In the genomic region with DNA sequence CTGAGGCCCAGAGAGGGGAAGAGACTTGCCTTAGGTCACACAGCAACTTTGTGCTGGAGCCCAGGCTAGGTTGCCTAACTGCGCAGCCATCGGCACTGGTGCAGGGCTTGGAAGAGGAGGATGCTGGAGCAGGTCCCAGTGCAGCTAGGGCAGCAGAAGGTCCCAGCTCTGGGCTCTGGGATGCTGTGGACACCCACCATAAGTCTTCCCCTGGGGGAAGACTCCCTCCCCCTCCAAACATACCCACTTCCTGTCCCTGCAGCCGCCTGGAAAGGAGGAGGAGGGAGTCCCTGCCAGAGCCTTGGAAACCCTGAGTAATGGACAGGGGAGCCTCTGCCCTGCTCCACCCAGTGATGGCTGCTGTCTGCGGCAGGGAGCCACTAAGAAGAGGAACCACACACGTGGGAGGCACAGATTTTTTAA, we compare ENCODE assay signal across 8 cellular contexts.
DNase-seq lines count a peak whose midpoint lies in the region; ATAC-seq and TF ChIP-seq lines count a peak whose summit lies in the region.

No MANE protein-coding gene starts in this region.

- peaks cover 43% of the 10 kb centered on the region for H3K27me3 ChIP-seq in CD8-positive, alpha-beta T cell (ENCODE audit: insufficient read depth, low read length)
- H3K27me3 ChIP-seq in brain microvascular endothelial cell (replicated peaks): no peaks in the 10 kb centered on the region
- peaks cover 6 to 27% of the 10 kb centered on the region in 2 donors for H3K27me3 ChIP-seq in naive thymus-derived CD4-positive, alpha-beta T cell (ENCODE audit: control insufficient read depth in 2 of 2, insufficient read depth in 2 of 2, low read length in 2 of 2)

- no peaks in the 10 kb centered on the region for H3K36me3 Mint-ChIP-seq in CD8-positive, alpha-beta T cell
- no peaks in the 10 kb centered on the region for H3K36me3 Mint-ChIP-seq in naive thymus-derived CD4-positive, alpha-beta T cell

- H3K27me3 Mint-ChIP-seq in CD8-positive, alpha-beta T cell (ENCODE audit: low read depth): peaks cover 30% of the 10 kb centered on the region
- H3K27me3 Mint-ChIP-seq in naive thymus-derived CD4-positive, alpha-beta T cell: peaks cover 38 to 41% (median 40%) of the 10 kb centered on the region in 5 donors

- no peaks in the 10 kb centered on the region for H3K36me3 ChIP-seq in CD8-positive, alpha-beta T cell (ENCODE audit: insufficient read depth, low read length)
- H3K36me3 ChIP-seq in brain microvascular endothelial cell (replicated peaks): no peaks in the 10 kb centered on the region
- H3K36me3 ChIP-seq in naive thymus-derived CD4-positive, alpha-beta T cell (ENCODE audit: control insufficient read depth in 2 of 3, insufficient read depth in 3 of 3, low read length in 3 of 3): no peaks in the 10 kb centered on the region

- ATAC-seq in CD8-positive, alpha-beta T cell: no peak
- no peak for ATAC-seq in naive thymus-derived CD4-positive, alpha-beta T cell
- ATAC-seq in GM18909 (IDR thresholded peaks at IDR 0.05; ENCODE audit: poor library complexity, unreplicated experiment): no peak
- no peak for ATAC-seq in HG02981 (IDR thresholded peaks at IDR 0.05; ENCODE audit: unreplicated experiment)

- CTCF ChIA-PET in CD8-positive, alpha-beta T cell (lab: Charles Lee): interaction anchor here (1.2 to 9.5 kb wide), 3 partner anchors 14 to 164 kb away, joined by 3 to 160 read pairs (median 3); no protein-coding TSS in a partner anchor
- CTCF ChIA-PET in naive thymus-derived CD4-positive, alpha-beta T cell (lab: Charles Lee): no interaction called here

- DNase-seq in CD8-positive, alpha-beta T cell: no peak
- DNase-seq in M059J (ENCODE audit: low read depth) (peak; percentile 77), brain microvascular endothelial cell (peak; percentile 19), putamen (ENCODE audit: low spot score) (no peak), NCI-H2081 treated with DMSO at 0.1 percent for 48 hours (lab: John Stamatoyannopoulos, UW) (no peak)
- DNase-seq in naive thymus-derived CD4-positive, alpha-beta T cell: peak in 1 of 9 donors; percentile 53

- POLR2A ChIA-PET in CD8-positive, alpha-beta T cell (lab: Charles Lee): interaction anchor here (1.1 kb wide), 1 partner anchor 115 kb away, joined by 3 read pairs; no protein-coding TSS in a partner anchor
- POLR2A ChIA-PET in naive thymus-derived CD4-positive, alpha-beta T cell (lab: Charles Lee): no interaction called here

- in situ Hi-C loops in brain microvascular endothelial cell (cut with HindIII; ENCODE audit: low pct_ligation_motif_present, low sequenced_read_pairs): no loop called here

- H3K4me3 ChIP-seq in CD8-positive, alpha-beta T cell (ENCODE audit: low read depth, low read length): no peak overlapping the region
- H3K4me3 ChIP-seq in brain microvascular endothelial cell (ENCODE audit: low read depth, low read length): no peak overlapping the region
- H3K4me3 ChIP-seq in naive thymus-derived CD4-positive, alpha-beta T cell (ENCODE audit: low read length): no peak overlapping the region

- peaks cover 12% of the 10 kb centered on the region for H3K4me1 Mint-ChIP-seq in CD8-positive, alpha-beta T cell (ENCODE audit: low read depth)
- peaks cover 6 to 13% (median 10%) of the 10 kb centered on the region in 7 donors for H3K4me1 Mint-ChIP-seq in naive thymus-derived CD4-positive, alpha-beta T cell

- H3K4me1 ChIP-seq in CD8-positive, alpha-beta T cell (ENCODE audit: insufficient read depth, low read length): peaks cover 32% of the 10 kb centered on the region
- peaks cover 0 to 25% of the 10 kb centered on the region in 2 donors for H3K4me1 ChIP-seq in naive thymus-derived CD4-positive, alpha-beta T cell (ENCODE audit: control insufficient read depth in 2 of 2, insufficient read depth in 2 of 2, low read length in 2 of 2)

- no peak overlapping the region for H3K27ac Mint-ChIP-seq in CD8-positive, alpha-beta T cell
- peak overlapping the region in 1 of 9 donors; percentile 26 for H3K27ac Mint-ChIP-seq in naive thymus-derived CD4-positive, alpha-beta T cell

- H3K27ac ChIP-seq in CD8-positive, alpha-beta T cell (ENCODE audit: low read depth, low read length): no peak overlapping the region
- no peak overlapping the region for H3K27ac ChIP-seq in brain microvascular endothelial cell
- no peak overlapping the region for H3K27ac ChIP-seq in naive thymus-derived CD4-positive, alpha-beta T cell (ENCODE audit: low read depth, low read length)

- no peaks in the 10 kb centered on the region for H3K9me3 Mint-ChIP-seq in CD8-positive, alpha-beta T cell
- no peaks in the 10 kb centered on the region for H3K9me3 Mint-ChIP-seq in naive thymus-derived CD4-positive, alpha-beta T cell

- intact Hi-C loops in CD8-positive, alpha-beta T cell (cut with DNase I, micrococcal nuclease): no loop called here
- intact Hi-C loops in naive thymus-derived CD4-positive, alpha-beta T cell (cut with micrococcal nuclease): no loop called here

- no peaks in the 10 kb centered on the region for H3K9me3 ChIP-seq in CD8-positive, alpha-beta T cell (ENCODE audit: low read length)
- no peaks in the 10 kb centered on the region for H3K9me3 ChIP-seq in naive thymus-derived CD4-positive, alpha-beta T cell (ENCODE audit: control insufficient read depth in 2 of 3, low read length in 3 of 3)

- no peak for TF ChIP-seq CTCF in CD8-positive, alpha-beta T cell (IDR thresholded peaks at IDR 0.05)
- no peak for TF ChIP-seq CTCF in brain microvascular endothelial cell (IDR thresholded peaks at IDR 0.05; ENCODE audit: low read depth, low read length, missing control alignments)

- H3K4me3 Mint-ChIP-seq in CD8-positive, alpha-beta T cell: peak overlapping the region; percentile 62
- peak overlapping the region; percentile 20 to 79 (median 65) for H3K4me3 Mint-ChIP-seq in naive thymus-derived CD4-positive, alpha-beta T cell

Comparison
In these comparisons a context has a peak if more than half of its experiments do, and no peak if none do; other contexts are left out.
1. DNase-seq: peak in M059J (single experiment) and brain microvascular endothelial cell (single experiment); none in CD8-positive, alpha-beta T cell (0 of 7), putamen (single experiment) and NCI-H2081 treated with DMSO at 0.1 percent for 48 hours (single experiment).